Comparison of ENCODE assay signal across 8 cellular contexts in genomic region chr4:41212221-41213203, GRCh38. TPM values are rescaled to one million over a fixed set of nuclear protein-coding genes. Genes with fewer than 3 reads are reported as not detected.
DNase-seq lines count a peak whose midpoint lies in the region; ATAC-seq and TF ChIP-seq lines count a peak whose summit lies in the region.

No MANE protein-coding gene starts in this region.

- H3K27ac Mint-ChIP-seq in type B pancreatic cell: peak overlapping the region; percentile 68

- POLR2A ChIA-PET in PC-3 (lab: Charles Lee; ENCODE audit: unreplicated experiment): no interaction called here

- TF ChIP-seq CTCF in PC-3 (conservative IDR thresholded peaks at IDR 0.05; ENCODE audit: low read depth, low read length): peak; percentile 81
- TF ChIP-seq CTCF in colonic mucosa (IDR thresholded peaks at IDR 0.05): peak; percentile 46
- TF ChIP-seq CTCF in type B pancreatic cell (conservative IDR thresholded peaks at IDR 0.05): peak; percentile 49

- peak overlapping the region; percentile 76 for H2AFZ ChIP-seq in PC-3 (ENCODE audit: low read length)

- H3K36me3 ChIP-seq in HAP-1 (replicated peaks) (no peaks in the 10 kb centered on the region), PC-3 (ENCODE audit: low read depth, low read length) (no peaks in the 10 kb centered on the region), colonic mucosa (no peaks in the 10 kb centered on the region)

- ATAC-seq in PC-3 (peak; percentile 18; the same call in 1 of the 2 replicates), HG03108 (IDR thresholded peaks at IDR 0.05; ENCODE audit: unreplicated experiment) (no peak)

- peaks cover 67% of the 10 kb centered on the region for H3K79me2 ChIP-seq in PC-3 (ENCODE audit: low read length)

- peaks cover 4% of the 10 kb centered on the region for H3K36me3 Mint-ChIP-seq in type B pancreatic cell

- peaks cover 25% of the 10 kb centered on the region for H3K4me1 Mint-ChIP-seq in type B pancreatic cell (ENCODE audit: unreplicated experiment)

- H3K4me3 ChIP-seq in HAP-1 (peak overlapping the region; percentile 81), PC-3 (ENCODE audit: low read length) (peak overlapping the region; percentile 99), colonic mucosa (peak overlapping the region; percentile 63)

- BruUV-seq in PC-3 (replicated peaks; lab: Mats Ljungman, UMichigan): no TSS peak

- intact Hi-C loops in PC-3 (cut with micrococcal nuclease) (loop anchor here (1.0 to 5.0 kb wide), 6 partner anchors 35 to 460 kb away; no protein-coding TSS in a partner anchor), colonic mucosa (cut with DNase I) (loop anchor here (5.0 kb wide), 1 partner anchor 235 kb away; no protein-coding TSS in a partner anchor)

- no peaks in the 10 kb centered on the region for H3F3A ChIP-seq in PC-3 (ENCODE audit: low read length, unreplicated experiment)

- CTCF ChIA-PET in PC-3 (lab: Charles Lee): interaction anchor here (0.7 kb wide), 1 partner anchor 236 kb away, joined by 3 read pairs; no protein-coding TSS in a partner anchor

- H3K27me3 ChIP-seq in HAP-1 (ENCODE audit: low read depth) (no peaks in the 10 kb centered on the region), PC-3 (ENCODE audit: low read length) (no peaks in the 10 kb centered on the region), colonic mucosa (no peaks in the 10 kb centered on the region)

- in situ Hi-C loops in HAP-1 (cut with MboI; ENCODE audit: low sequenced_read_pairs): loop anchor here (5.0 to 25.0 kb wide), 2 partner anchors 235 to 475 kb away; partner anchors contain the start of gene NSUN7

- peak overlapping the region; percentile 95 for H3K4me3 Mint-ChIP-seq in type B pancreatic cell

- H3K27me3 Mint-ChIP-seq in type B pancreatic cell: peaks cover 19% of the 10 kb centered on the region

- H3K27ac ChIP-seq in PC-3 (ENCODE audit: low read length) (no peak overlapping the region), colonic mucosa (no peak overlapping the region)

- H3K9me3 ChIP-seq in HAP-1 (no peaks in the 10 kb centered on the region), PC-3 (ENCODE audit: low read length) (no peaks in the 10 kb centered on the region), colonic mucosa (no peaks in the 10 kb centered on the region)

- peak; percentile 4 for DNase-seq in DMS79 (lab: John Stamatoyannopoulos, UW)
- peak; percentile 61 to 68 for DNase-seq in HAP-1 (ENCODE audit: low spot score in 2 of 2)
- peak; percentile 72 for DNase-seq in PC-3
- peak; percentile 57 for DNase-seq in colonic mucosa
- DNase-seq in medulla oblongata (ENCODE audit: extremely low spot score): peak; percentile 85
- no peak for DNase-seq in type B pancreatic cell (ENCODE audit: extremely low spot score, unreplicated experiment)
- DNase-seq in KG1 (lab: John Stamatoyannopoulos, UW): no peak

- H3K9ac ChIP-seq in PC-3 (ENCODE audit: low read length) (peak overlapping the region; percentile 77), colonic mucosa (ENCODE audit: low read depth in 2 of 2, low read length in 2 of 2) (peak overlapping the region in 1 of 2 donors; percentile 79)

- H3K4me2 ChIP-seq in PC-3 (ENCODE audit: low read length): peak overlapping the region; percentile 87

- peaks cover 25% of the 10 kb centered on the region for H3K4me1 ChIP-seq in HAP-1
- H3K4me1 ChIP-seq in PC-3 (ENCODE audit: insufficient read depth, low read length): peaks cover 25% of the 10 kb centered on the region
- H3K4me1 ChIP-seq in colonic mucosa: peaks cover 4% of the 10 kb centered on the region

- no peaks in the 10 kb centered on the region for H3K9me3 Mint-ChIP-seq in type B pancreatic cell

- peaks cover 5% of the 10 kb centered on the region; the same call in 1 of the 2 replicates for H4K20me1 ChIP-seq in PC-3 (ENCODE audit: low read length)

- H3K9me2 ChIP-seq in PC-3 (replicated peaks; ENCODE audit: low read length): no peaks in the 10 kb centered on the region

RNA-seq across cellular contexts. Expression of gene APBB2, which starts 1.8 kb away (rescaled TPM):
- 24.7 and 26.7 TPM in 2 replicates for total RNA-seq in PC-3 (2014; rRNA removed)
- total RNA-seq in colonic mucosa: 10 to 100 TPM; 22.8 to 27.5 TPM
- total RNA-seq in type B pancreatic cell (ENCODE audit: low replicate concordance): 18.6 and 33.3 TPM in 2 replicates

RNA-seq across cellular contexts. Expression of gene UCHL1, which starts 44.2 kb away (rescaled TPM):
- 0.63 and 1.8 TPM in 2 replicates for total RNA-seq in PC-3 (2014; rRNA removed)
- 10 to 100 TPM in 1 of 2 donors, 1 to 10 TPM in 1; 3.4 to 13.2 TPM for total RNA-seq in colonic mucosa
- 45.1 and 183 TPM in 2 replicates for total RNA-seq in type B pancreatic cell (ENCODE audit: low replicate concordance)

Comparison
In these comparisons a context has a peak if more than half of its experiments do, and no peak if none do; other contexts are left out.
1. DNase-seq: peak in DMS79 (single experiment), HAP-1 (2 of 2), PC-3 (single experiment), colonic mucosa (single experiment) and medulla oblongata (single experiment); none in type B pancreatic cell (single experiment) and KG1 (single experiment).
2. Peak in every context shown above with its lines, with median percentiles within 50 percentile points of each other: H3K4me3 ChIP-seq and CTCF ChIP-seq.